11 cellular contexts compared by ENCODE assay signal in genomic region chr13:39148513-39148961, GRCh38.
DNase-seq lines count a peak whose midpoint lies in the region; ATAC-seq, FAIRE-seq and TF ChIP-seq lines count a peak whose summit lies in the region.
"Had no signal": no experiment of that assay in that cellular context is flagged by ENCODE, and none has a peak within 500 bp of the region (broad histone marks: within the 10 kb centered on the region; RNA-seq: fewer than 3 reads in every experiment).

No MANE protein-coding gene starts in this region.

- peak overlapping the region; percentile 53 for H3K27ac ChIP-seq in A673 (ENCODE audit: low read depth, low read length, poor library complexity, severe bottlenecking)

- intact Hi-C loops in A673 (cut with micrococcal nuclease; ENCODE audit: unreplicated experiment) = loop anchor here (5.0 kb wide), 3 partner anchors 114 to 524 kb away; no protein-coding TSS in a partner anchor

- POLR2A ChIA-PET in A673 (lab: Charles Lee; ENCODE audit: low non-redundant PET) = no interaction called here

- ATAC-seq in HG03520 (IDR thresholded peaks at IDR 0.05; ENCODE audit: unreplicated experiment) (no peak), HG02884 (IDR thresholded peaks at IDR 0.05; ENCODE audit: unreplicated experiment) (no peak)

- DNase-seq in A673 (ENCODE audit: low spot score) (peak; percentile 96), G401 (ENCODE audit: low spot score) (peak; percentile 77), RCC 7860 (ENCODE audit: low spot score) (peak; percentile 31), foreskin fibroblast (peak; percentile 28 to 48), ureter (ENCODE audit: low spot score) (no peak), SW 1271 (lab: John Stamatoyannopoulos, UW) (no peak)
- DNase-seq: MM.1S had no signal

- H3K4me1 ChIP-seq in A673 (ENCODE audit: insufficient read depth, low read length, poor library complexity, severe bottlenecking) = peaks cover 32% of the 10 kb centered on the region

- TF ChIP-seq CTCF in A673 (conservative IDR thresholded peaks at IDR 0.05; ENCODE audit: low read depth, low read length) = no peak
- no peak for TF ChIP-seq CTCF in foreskin fibroblast (IDR thresholded peaks at IDR 0.05; ENCODE audit: low read depth, low read length)

- H3K36me3 ChIP-seq in A673 (ENCODE audit: insufficient read depth, low read length, poor library complexity, severe bottlenecking) = no peaks in the 10 kb centered on the region
- H3K36me3 ChIP-seq: tibial nerve had no signal

- BruUV-seq in A673 (replicated peaks; lab: Mats Ljungman, UMichigan) = no TSS peak

- no peaks in the 10 kb centered on the region for H3K27me3 ChIP-seq in A673 (replicated peaks; ENCODE audit: insufficient read depth, low read depth, low read length, poor library complexity)
- H3K27me3 ChIP-seq: tibial nerve had no signal

- H3K9me3 ChIP-seq in A673 (ENCODE audit: low read depth, low read length, poor library complexity, severe bottlenecking) = no peaks in the 10 kb centered on the region
- H3K9me3 ChIP-seq: tibial nerve had no signal

- in situ Hi-C loops in G401 (cut with HindIII; ENCODE audit: low sequenced_read_pairs) = no loop called here

- no peak for FAIRE-seq in RCC 7860 (lab: Jason Lieb, UNC)
- FAIRE-seq: GM18507 had no signal

- CTCF ChIA-PET in A673 (lab: Charles Lee) = no interaction called here

- no peak overlapping the region for H3K4me3 ChIP-seq in A673 (ENCODE audit: low read depth, low read length, poor library complexity, severe bottlenecking)
- no peak overlapping the region for H3K4me3 ChIP-seq in foreskin fibroblast (ENCODE audit: low read depth in 1 of 2, low read length in 2 of 2)
- H3K4me3 ChIP-seq: tibial nerve had no signal

Comparison
In these comparisons a context has a peak if more than half of its experiments do, and no peak if none do; other contexts are left out.
1. DNase-seq: peak in A673 (single experiment), G401 (single experiment), RCC 7860 (single experiment) and foreskin fibroblast (2 of 2); none in ureter (single experiment) and SW 1271 (0 of 2).